Comparison of ENCODE assay signal across 21 cellular contexts in the genomic region with DNA sequence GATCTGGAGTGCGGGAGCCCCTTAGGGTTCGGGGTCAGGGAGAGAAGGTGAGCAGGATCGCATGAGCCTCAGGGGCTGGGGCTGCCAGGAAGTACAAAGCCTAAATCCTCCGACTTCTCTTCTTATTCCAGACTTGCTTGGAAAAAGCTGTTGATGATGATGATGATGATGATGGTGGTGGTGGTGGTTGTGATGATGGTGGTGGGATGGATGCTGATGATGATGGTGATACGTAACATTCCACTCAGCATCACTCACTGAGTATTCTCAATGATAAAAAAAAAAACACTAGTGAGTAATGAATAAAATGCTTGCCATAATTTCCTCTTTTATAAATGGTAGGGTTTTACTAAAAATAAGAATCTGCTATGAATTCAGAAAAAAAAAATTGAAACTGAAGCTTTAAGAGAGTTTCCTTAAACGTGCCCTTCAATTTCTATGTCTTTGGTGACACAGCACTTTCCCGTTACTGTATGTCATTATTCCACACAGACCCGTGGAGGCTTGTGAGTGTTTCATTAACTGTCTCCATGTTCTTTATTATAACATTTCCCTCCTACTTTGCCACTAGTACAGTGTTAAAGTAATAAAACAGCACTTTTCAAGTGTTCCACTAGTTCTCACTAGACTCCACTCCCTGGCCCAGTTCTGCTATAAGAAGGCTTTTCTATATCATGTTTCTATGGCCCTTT. TPM values are rescaled to one million over a fixed set of nuclear protein-coding genes. Genes with fewer than 3 reads are reported as not detected.
"Had no signal": no experiment of that assay in that cellular context is flagged by ENCODE, and none has a peak within 500 bp of the region (broad histone marks: within the 10 kb centered on the region; RNA-seq: fewer than 3 reads in every experiment).

No MANE protein-coding gene starts in this region.

- H3K27ac ChIP-seq: KMS-11, SJSA1, SK-N-MC had no signal

- H3K36me3 ChIP-seq: SJSA1 had no signal

- H3K4me2 ChIP-seq: KMS-11 had no signal

- H3K9me3 ChIP-seq: SJSA1 had no signal

- H3K4me1 ChIP-seq: SJSA1 had no signal

- H3K4me3 ChIP-seq: SJSA1, SK-N-MC had no signal

- DNase-seq: IMR-90, Kasumi-1, NCI-H1092 treated with DMSO at 0.1 percent for 48 hours, NCI-H1436, NCI-H187, NCI-H2029, NCI-H2081 treated with DMSO at 0.1 percent for 48 hours, NCI-H2171, NCI-H226, NCI-H446, NCI-H510A, NCI-H524 treated with DMSO at 0.1 percent for 48 hours, NCI-H69, NCI-H774, Right ventricle myocardium superior, RPMI8226, SIG-M5 had no signal

- H3K9ac ChIP-seq: KMS-11 had no signal

RNA-seq across cellular contexts. Expression of gene ACAN, which starts 5.4 kb away (rescaled TPM):
- total RNA-seq: M059J, SJSA1 had no signal
